ENCODE assay signal across 1 cellular context in the genomic region with DNA sequence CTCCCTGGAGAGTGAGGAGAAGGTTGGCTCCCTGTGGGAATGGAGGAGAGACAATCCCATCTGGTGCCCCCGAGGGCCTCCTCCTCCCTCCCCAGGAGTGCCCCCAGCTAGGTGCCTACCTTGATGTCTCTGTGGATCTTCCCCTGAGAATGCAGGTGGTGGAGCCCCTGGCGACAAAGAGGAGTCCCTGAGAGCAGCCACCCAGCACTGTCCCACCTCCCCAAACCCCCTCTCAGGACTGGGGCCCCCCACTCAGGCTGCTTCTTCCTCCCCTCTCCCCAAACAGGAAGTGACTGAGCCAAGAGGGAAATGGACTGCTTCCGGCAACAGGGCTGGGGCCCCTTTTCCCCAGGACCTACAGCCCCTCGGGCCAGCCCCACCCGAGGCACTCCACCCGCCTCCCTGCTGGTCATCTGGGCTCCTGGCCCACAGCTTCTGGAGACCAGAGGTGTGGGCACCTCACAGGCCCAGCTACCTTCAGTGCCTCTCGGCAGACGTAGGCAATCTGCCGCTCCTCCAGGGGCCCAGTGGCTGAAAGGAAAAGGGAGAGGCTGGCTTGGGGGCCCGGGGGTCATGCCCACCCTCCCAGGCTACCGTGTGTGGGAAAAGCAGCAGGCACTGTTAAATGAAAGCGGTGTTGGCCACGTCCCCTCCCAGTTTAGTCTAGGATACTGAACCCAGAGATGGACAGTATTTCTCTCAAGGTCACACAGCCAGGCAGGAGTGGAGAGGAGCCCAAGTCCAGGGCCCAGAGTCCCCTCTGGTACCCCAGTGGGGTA.
TF ChIP-seq lines count a peak whose summit lies in the region.

No MANE protein-coding gene starts in this region.

TF ChIP-seq in liver, 16 proteins besides CTCF, POLR2A, EP300 and RAD21 (continued from another document):
- TF ChIP-seq, protein P1, sequence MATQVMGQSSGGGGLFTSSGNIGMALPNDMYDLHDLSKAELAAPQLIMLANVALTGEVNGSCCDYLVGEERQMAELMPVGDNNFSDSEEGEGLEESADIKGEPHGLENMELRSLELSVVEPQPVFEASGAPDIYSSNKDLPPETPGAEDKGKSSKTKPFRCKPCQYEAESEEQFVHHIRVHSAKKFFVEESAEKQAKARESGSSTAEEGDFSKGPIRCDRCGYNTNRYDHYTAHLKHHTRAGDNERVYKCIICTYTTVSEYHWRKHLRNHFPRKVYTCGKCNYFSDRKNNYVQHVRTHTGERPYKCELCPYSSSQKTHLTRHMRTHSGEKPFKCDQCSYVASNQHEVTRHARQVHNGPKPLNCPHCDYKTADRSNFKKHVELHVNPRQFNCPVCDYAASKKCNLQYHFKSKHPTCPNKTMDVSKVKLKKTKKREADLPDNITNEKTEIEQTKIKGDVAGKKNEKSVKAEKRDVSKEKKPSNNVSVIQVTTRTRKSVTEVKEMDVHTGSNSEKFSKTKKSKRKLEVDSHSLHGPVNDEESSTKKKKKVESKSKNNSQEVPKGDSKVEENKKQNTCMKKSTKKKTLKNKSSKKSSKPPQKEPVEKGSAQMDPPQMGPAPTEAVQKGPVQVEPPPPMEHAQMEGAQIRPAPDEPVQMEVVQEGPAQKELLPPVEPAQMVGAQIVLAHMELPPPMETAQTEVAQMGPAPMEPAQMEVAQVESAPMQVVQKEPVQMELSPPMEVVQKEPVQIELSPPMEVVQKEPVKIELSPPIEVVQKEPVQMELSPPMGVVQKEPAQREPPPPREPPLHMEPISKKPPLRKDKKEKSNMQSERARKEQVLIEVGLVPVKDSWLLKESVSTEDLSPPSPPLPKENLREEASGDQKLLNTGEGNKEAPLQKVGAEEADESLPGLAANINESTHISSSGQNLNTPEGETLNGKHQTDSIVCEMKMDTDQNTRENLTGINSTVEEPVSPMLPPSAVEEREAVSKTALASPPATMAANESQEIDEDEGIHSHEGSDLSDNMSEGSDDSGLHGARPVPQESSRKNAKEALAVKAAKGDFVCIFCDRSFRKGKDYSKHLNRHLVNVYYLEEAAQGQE (IDR thresholded peaks at IDR 0.05): no peak
- TF ChIP-seq, protein P2, sequence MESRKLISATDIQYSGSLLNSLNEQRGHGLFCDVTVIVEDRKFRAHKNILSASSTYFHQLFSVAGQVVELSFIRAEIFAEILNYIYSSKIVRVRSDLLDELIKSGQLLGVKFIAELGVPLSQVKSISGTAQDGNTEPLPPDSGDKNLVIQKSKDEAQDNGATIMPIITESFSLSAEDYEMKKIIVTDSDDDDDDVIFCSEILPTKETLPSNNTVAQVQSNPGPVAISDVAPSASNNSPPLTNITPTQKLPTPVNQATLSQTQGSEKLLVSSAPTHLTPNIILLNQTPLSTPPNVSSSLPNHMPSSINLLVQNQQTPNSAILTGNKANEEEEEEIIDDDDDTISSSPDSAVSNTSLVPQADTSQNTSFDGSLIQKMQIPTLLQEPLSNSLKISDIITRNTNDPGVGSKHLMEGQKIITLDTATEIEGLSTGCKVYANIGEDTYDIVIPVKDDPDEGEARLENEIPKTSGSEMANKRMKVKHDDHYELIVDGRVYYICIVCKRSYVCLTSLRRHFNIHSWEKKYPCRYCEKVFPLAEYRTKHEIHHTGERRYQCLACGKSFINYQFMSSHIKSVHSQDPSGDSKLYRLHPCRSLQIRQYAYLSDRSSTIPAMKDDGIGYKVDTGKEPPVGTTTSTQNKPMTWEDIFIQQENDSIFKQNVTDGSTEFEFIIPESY (IDR thresholded peaks at IDR 0.05): no peak
- TF ChIP-seq NR2F2 (IDR thresholded peaks at IDR 0.05): no peak
TF ChIP-seq in liver: peak in this region for 0.
